ENCODE assay signal across 1 cellular context in the genomic region with DNA sequence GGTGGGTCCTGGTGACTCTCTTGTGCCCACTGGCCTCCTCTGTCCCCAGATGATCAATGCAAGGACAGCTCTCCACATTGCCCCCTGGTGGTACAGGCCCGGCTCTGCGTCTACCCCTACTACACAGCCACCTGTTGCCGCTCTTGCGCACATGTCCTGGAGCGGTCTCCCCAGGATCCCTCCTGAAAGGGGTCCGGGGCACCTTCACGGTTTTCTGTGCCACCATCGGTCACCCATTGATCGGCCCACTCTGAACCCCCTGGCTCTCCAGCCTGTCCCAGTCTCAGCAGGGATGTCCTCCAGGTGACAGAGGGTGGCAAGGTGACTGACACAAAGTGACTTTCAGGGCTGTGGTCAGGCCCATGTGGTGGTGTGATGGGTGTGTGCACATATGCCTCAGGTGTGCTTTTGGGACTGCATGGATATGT.
TF ChIP-seq lines count a peak whose summit lies in the region.

No MANE protein-coding gene starts in this region.

TF ChIP-seq in K562, 482 proteins besides CTCF, POLR2A, EP300 and RAD21 (continues in another document):
- TF ChIP-seq RFX1 (IDR thresholded peaks at IDR 0.05) (no peak), SMC3 (conservative IDR thresholded peaks at IDR 0.05; ENCODE audit: insufficient read depth, low read depth, low read length) (peak; percentile 76), MAZ (CRISPR knock-in tag; conservative IDR thresholded peaks at IDR 0.05 in 1 of 2, IDR thresholded peaks at IDR 0.05 in 1 of 2) (0 out of 4 replicates have a peak, but pooled peaks of 1 of the 2 experiments have one; percentile 19), GTF2A2 (tag; IDR thresholded peaks at IDR 0.05) (no peak), CHD2 (IDR thresholded peaks at IDR 0.05; ENCODE audit: low read depth, low read length) (0 out of 2 replicates have a peak, but pooled peaks have one; percentile 6), NFYB (IDR thresholded peaks at IDR 0.05; ENCODE audit: extremely low read depth, insufficient read length) (no peak), NELFE (IDR thresholded peaks at IDR 0.05; ENCODE audit: insufficient read depth, insufficient read length) (no peak), DACH1 (IDR thresholded peaks at IDR 0.05; ENCODE audit: partially characterized antibody) (no peak), LEF1 (IDR thresholded peaks at IDR 0.05) (no peak), HDAC1 (IDR thresholded peaks at IDR 0.05) (0 out of 4 replicates have a peak, but pooled peaks of 1 of the 2 experiments have one; percentile 31), MYC (IDR thresholded peaks at IDR 0.05; ENCODE audit: low read depth, low read length) (0 out of 2 replicates have a peak, but pooled peaks have one; percentile 60), MYC (CRISPR knock-in tag; IDR thresholded peaks at IDR 0.05; ENCODE audit: borderline replicate concordance, low read depth) (no peak), SAP30 (IDR thresholded peaks at IDR 0.05; ENCODE audit: borderline replicate concordance, insufficient read depth, low read depth, low read length, poor library complexity, severe bottlenecking) (no peak), PRPF4 (IDR thresholded peaks at IDR 0.05; ENCODE audit: insufficient read depth, low read depth, low read length, poor library complexity, severe bottlenecking) (no peak), KLF10 (CRISPR knock-in tag; IDR thresholded peaks at IDR 0.05) (no peak), KDM4B (IDR thresholded peaks at IDR 0.05; ENCODE audit: borderline replicate concordance in 2 of 2, low read depth in 1 of 2) (no peak), RB1 (IDR thresholded peaks at IDR 0.05; ENCODE audit: low read depth) (0 out of 2 replicates have a peak, but pooled peaks have one; percentile 40), ESRRB (CRISPR knock-in tag; IDR thresholded peaks at IDR 0.05; ENCODE audit: borderline replicate concordance) (no peak), MEF2A (IDR thresholded peaks at IDR 0.05; ENCODE audit: control insufficient read depth, low read depth, low read length) (no peak), YY1 (IDR thresholded peaks at IDR 0.05; ENCODE audit: borderline replicate concordance in 1 of 3, control insufficient read depth in 1 of 3, extremely low read depth in 1 of 3, insufficient read depth in 3 of 3, insufficient read length in 1 of 3, insufficient replicate concordance in 2 of 3, low read depth in 1 of 3, low read length in 2 of 3) (peak in 1 of 3 experiments; percentile 16), TAF1 (IDR thresholded peaks at IDR 0.05; ENCODE audit: control insufficient read depth, extremely low read depth, insufficient read depth, low read length, severe bottlenecking) (no peak)
- TF ChIP-seq, protein P1, sequence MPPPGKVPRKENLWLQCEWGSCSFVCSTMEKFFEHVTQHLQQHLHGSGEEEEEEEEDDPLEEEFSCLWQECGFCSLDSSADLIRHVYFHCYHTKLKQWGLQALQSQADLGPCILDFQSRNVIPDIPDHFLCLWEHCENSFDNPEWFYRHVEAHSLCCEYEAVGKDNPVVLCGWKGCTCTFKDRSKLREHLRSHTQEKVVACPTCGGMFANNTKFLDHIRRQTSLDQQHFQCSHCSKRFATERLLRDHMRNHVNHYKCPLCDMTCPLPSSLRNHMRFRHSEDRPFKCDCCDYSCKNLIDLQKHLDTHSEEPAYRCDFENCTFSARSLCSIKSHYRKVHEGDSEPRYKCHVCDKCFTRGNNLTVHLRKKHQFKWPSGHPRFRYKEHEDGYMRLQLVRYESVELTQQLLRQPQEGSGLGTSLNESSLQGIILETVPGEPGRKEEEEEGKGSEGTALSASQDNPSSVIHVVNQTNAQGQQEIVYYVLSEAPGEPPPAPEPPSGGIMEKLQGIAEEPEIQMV (tag; conservative IDR thresholded peaks at IDR 0.05; ENCODE audit: low read depth): no peak
- TF ChIP-seq, protein P2, sequence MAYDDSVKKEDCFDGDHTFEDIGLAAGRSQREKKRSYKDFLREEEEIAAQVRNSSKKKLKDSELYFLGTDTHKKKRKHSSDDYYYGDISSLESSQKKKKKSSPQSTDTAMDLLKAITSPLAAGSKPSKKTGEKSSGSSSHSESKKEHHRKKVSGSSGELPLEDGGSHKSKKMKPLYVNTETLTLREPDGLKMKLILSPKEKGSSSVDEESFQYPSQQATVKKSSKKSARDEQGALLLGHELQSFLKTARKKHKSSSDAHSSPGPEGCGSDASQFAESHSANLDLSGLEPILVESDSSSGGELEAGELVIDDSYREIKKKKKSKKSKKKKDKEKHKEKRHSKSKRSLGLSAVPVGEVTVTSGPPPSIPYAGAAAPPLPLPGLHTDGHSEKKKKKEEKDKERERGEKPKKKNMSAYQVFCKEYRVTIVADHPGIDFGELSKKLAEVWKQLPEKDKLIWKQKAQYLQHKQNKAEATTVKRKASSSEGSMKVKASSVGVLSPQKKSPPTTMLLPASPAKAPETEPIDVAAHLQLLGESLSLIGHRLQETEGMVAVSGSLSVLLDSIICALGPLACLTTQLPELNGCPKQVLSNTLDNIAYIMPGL (CRISPR knock-in tag; IDR thresholded peaks at IDR 0.05): no peak
- TF ChIP-seq, protein P3, sequence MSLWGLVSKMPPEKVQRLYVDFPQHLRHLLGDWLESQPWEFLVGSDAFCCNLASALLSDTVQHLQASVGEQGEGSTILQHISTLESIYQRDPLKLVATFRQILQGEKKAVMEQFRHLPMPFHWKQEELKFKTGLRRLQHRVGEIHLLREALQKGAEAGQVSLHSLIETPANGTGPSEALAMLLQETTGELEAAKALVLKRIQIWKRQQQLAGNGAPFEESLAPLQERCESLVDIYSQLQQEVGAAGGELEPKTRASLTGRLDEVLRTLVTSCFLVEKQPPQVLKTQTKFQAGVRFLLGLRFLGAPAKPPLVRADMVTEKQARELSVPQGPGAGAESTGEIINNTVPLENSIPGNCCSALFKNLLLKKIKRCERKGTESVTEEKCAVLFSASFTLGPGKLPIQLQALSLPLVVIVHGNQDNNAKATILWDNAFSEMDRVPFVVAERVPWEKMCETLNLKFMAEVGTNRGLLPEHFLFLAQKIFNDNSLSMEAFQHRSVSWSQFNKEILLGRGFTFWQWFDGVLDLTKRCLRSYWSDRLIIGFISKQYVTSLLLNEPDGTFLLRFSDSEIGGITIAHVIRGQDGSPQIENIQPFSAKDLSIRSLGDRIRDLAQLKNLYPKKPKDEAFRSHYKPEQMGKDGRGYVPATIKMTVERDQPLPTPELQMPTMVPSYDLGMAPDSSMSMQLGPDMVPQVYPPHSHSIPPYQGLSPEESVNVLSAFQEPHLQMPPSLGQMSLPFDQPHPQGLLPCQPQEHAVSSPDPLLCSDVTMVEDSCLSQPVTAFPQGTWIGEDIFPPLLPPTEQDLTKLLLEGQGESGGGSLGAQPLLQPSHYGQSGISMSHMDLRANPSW (CRISPR knock-in tag; IDR thresholded peaks at IDR 0.05): no peak
- TF ChIP-seq, protein P4, sequence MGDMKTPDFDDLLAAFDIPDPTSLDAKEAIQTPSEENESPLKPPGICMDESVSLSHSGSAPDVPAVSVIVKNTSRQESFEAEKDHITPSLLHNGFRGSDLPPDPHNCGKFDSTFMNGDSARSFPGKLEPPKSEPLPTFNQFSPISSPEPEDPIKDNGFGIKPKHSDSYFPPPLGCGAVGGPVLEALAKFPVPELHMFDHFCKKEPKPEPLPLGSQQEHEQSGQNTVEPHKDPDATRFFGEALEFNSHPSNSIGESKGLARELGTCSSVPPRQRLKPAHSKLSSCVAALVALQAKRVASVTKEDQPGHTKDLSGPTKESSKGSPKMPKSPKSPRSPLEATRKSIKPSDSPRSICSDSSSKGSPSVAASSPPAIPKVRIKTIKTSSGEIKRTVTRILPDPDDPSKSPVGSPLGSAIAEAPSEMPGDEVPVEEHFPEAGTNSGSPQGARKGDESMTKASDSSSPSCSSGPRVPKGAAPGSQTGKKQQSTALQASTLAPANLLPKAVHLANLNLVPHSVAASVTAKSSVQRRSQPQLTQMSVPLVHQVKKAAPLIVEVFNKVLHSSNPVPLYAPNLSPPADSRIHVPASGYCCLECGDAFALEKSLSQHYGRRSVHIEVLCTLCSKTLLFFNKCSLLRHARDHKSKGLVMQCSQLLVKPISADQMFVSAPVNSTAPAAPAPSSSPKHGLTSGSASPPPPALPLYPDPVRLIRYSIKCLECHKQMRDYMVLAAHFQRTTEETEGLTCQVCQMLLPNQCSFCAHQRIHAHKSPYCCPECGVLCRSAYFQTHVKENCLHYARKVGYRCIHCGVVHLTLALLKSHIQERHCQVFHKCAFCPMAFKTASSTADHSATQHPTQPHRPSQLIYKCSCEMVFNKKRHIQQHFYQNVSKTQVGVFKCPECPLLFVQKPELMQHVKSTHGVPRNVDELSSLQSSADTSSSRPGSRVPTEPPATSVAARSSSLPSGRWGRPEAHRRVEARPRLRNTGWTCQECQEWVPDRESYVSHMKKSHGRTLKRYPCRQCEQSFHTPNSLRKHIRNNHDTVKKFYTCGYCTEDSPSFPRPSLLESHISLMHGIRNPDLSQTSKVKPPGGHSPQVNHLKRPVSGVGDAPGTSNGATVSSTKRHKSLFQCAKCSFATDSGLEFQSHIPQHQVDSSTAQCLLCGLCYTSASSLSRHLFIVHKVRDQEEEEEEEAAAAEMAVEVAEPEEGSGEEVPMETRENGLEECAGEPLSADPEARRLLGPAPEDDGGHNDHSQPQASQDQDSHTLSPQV (IDR thresholded peaks at IDR 0.05): no peak; the same call in 1 of the 2 replicates
- TF ChIP-seq, protein P5, sequence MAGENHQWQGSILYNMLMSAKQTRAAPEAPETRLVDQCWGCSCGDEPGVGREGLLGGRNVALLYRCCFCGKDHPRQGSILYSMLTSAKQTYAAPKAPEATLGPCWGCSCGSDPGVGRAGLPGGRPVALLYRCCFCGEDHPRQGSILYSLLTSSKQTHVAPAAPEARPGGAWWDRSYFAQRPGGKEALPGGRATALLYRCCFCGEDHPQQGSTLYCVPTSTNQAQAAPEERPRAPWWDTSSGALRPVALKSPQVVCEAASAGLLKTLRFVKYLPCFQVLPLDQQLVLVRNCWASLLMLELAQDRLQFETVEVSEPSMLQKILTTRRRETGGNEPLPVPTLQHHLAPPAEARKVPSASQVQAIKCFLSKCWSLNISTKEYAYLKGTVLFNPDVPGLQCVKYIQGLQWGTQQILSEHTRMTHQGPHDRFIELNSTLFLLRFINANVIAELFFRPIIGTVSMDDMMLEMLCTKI (IDR thresholded peaks at IDR 0.05; ENCODE audit: partially characterized antibody): no peak
- TF ChIP-seq, protein P6, sequence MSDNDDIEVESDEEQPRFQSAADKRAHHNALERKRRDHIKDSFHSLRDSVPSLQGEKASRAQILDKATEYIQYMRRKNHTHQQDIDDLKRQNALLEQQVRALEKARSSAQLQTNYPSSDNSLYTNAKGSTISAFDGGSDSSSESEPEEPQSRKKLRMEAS (CRISPR knock-in tag; IDR thresholded peaks at IDR 0.05): peak; percentile 58; the same call in 1 of the 2 replicates
- TF ChIP-seq, protein P7, sequence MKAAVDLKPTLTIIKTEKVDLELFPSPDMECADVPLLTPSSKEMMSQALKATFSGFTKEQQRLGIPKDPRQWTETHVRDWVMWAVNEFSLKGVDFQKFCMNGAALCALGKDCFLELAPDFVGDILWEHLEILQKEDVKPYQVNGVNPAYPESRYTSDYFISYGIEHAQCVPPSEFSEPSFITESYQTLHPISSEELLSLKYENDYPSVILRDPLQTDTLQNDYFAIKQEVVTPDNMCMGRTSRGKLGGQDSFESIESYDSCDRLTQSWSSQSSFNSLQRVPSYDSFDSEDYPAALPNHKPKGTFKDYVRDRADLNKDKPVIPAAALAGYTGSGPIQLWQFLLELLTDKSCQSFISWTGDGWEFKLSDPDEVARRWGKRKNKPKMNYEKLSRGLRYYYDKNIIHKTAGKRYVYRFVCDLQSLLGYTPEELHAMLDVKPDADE (conservative IDR thresholded peaks at IDR 0.05; ENCODE audit: control insufficient read depth, low read depth, low read length): 0 out of 2 replicates have a peak, but pooled peaks have one; percentile 14
- TF ChIP-seq, protein P8, sequence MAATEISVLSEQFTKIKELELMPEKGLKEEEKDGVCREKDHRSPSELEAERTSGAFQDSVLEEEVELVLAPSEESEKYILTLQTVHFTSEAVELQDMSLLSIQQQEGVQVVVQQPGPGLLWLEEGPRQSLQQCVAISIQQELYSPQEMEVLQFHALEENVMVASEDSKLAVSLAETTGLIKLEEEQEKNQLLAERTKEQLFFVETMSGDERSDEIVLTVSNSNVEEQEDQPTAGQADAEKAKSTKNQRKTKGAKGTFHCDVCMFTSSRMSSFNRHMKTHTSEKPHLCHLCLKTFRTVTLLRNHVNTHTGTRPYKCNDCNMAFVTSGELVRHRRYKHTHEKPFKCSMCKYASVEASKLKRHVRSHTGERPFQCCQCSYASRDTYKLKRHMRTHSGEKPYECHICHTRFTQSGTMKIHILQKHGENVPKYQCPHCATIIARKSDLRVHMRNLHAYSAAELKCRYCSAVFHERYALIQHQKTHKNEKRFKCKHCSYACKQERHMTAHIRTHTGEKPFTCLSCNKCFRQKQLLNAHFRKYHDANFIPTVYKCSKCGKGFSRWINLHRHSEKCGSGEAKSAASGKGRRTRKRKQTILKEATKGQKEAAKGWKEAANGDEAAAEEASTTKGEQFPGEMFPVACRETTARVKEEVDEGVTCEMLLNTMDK (IDR thresholded peaks at IDR 0.05; ENCODE audit: borderline replicate concordance, insufficient read depth, low read depth, low read length, poor library complexity, severe bottlenecking): peak; percentile 72
- TF ChIP-seq, protein P9, sequence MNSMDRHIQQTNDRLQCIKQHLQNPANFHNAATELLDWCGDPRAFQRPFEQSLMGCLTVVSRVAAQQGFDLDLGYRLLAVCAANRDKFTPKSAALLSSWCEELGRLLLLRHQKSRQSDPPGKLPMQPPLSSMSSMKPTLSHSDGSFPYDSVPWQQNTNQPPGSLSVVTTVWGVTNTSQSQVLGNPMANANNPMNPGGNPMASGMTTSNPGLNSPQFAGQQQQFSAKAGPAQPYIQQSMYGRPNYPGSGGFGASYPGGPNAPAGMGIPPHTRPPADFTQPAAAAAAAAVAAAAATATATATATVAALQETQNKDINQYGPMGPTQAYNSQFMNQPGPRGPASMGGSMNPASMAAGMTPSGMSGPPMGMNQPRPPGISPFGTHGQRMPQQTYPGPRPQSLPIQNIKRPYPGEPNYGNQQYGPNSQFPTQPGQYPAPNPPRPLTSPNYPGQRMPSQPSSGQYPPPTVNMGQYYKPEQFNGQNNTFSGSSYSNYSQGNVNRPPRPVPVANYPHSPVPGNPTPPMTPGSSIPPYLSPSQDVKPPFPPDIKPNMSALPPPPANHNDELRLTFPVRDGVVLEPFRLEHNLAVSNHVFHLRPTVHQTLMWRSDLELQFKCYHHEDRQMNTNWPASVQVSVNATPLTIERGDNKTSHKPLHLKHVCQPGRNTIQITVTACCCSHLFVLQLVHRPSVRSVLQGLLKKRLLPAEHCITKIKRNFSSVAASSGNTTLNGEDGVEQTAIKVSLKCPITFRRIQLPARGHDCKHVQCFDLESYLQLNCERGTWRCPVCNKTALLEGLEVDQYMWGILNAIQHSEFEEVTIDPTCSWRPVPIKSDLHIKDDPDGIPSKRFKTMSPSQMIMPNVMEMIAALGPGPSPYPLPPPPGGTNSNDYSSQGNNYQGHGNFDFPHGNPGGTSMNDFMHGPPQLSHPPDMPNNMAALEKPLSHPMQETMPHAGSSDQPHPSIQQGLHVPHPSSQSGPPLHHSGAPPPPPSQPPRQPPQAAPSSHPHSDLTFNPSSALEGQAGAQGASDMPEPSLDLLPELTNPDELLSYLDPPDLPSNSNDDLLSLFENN (IDR thresholded peaks at IDR 0.05; ENCODE audit: low read depth in 2 of 2, low read length in 2 of 2): no peak
- TF ChIP-seq, protein P10, sequence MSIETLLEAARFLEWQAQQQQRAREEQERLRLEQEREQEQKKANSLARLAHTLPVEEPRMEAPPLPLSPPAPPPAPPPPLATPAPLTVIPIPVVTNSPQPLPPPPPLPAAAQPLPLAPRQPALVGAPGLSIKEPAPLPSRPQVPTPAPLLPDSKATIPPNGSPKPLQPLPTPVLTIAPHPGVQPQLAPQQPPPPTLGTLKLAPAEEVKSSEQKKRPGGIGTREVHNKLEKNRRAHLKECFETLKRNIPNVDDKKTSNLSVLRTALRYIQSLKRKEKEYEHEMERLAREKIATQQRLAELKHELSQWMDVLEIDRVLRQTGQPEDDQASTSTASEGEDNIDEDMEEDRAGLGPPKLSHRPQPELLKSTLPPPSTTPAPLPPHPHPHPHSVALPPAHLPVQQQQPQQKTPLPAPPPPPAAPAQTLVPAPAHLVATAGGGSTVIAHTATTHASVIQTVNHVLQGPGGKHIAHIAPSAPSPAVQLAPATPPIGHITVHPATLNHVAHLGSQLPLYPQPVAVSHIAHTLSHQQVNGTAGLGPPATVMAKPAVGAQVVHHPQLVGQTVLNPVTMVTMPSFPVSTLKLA (conservative IDR thresholded peaks at IDR 0.05): 0 out of 4 replicates have a peak, but pooled peaks of 1 of the 2 experiments have one; percentile 17
